In the genomic region with DNA sequence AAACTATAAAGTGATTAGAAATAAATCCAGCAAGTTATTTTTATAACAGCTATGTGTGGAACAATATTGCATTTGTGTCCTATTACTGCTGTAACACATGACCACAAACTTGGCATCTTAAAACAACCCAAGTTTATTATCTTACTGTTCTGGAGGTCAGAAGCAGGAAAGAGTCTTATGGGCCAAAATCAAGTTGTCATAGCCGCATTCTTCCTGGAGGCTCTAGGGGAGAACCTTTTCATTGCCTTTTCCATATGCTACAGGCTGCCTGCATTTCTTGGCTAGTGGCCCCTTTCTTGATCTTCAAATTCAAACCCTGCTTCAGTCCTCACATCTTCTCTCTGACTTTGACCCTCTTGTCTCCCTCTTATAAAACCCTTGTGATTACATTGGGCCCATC, we compare ENCODE assay signal across 29 cellular contexts. TPM values are rescaled to one million over a fixed set of nuclear protein-coding genes. Genes with fewer than 3 reads are reported as not detected.
"Had no signal": no experiment of that assay in that cellular context is flagged by ENCODE, and none has a peak within 500 bp of the region (broad histone marks: within the 10 kb centered on the region; RNA-seq: fewer than 3 reads in every experiment).

No MANE protein-coding gene starts in this region.

- H3K9ac ChIP-seq: neural progenitor cell, parathyroid adenoma had no signal

- H3K4me3 ChIP-seq: neural progenitor cell, ovary, psoas muscle, right lobe of liver, sigmoid colon, stomach, thoracic aorta, thyroid gland, tibial nerve, upper lobe of right lung, uterus had no signal

- H3K27ac ChIP-seq: neural progenitor cell, ovary, parathyroid adenoma, psoas muscle, right lobe of liver, sigmoid colon, stomach, thoracic aorta, thyroid gland, tibial nerve, upper lobe of right lung, uterus had no signal

- H3K36me3 Mint-ChIP-seq: natural killer cell; neural progenitor cell; stimulated activated effector memory CD8-positive, alpha-beta T cell treated with anti-CD3 and anti-CD28 coated beads, Interleukin-12 subunit alpha, Interleukin-12 subunit beta, amount 100 ng/mL, for 72 hours; stimulated activated naive B cell treated with anti-CD40 and anti-IgM and Interleukin-4, amounts not matched to agents 10 μg/mL and 1 μg/mL and 100 μg/mL, for 72 hours had no signal

- H3K27me3 ChIP-seq: neural progenitor cell, ovary, right lobe of liver, sigmoid colon, stomach, thyroid gland, tibial nerve, upper lobe of right lung, uterus had no signal

- FAIRE-seq: small intestine had no signal

- H3K4me3 Mint-ChIP-seq: natural killer cell; nephron; neural progenitor cell; stimulated activated effector memory CD8-positive, alpha-beta T cell treated with anti-CD3 and anti-CD28 coated beads, Interleukin-12 subunit alpha, Interleukin-12 subunit beta, amount 100 ng/mL, for 72 hours; stimulated activated naive B cell treated with anti-CD40 and anti-IgM and Interleukin-4, amounts not matched to agents 10 μg/mL and 1 μg/mL and 100 μg/mL, for 72 hours; stimulated activated naive CD8-positive, alpha-beta T cell treated with anti-CD3 and anti-CD28 coated beads, Interleukin-15, Interleukin-2, amounts not matched to agents 100 ng/mL and 50 ng/mL, for 24 hours had no signal

- H3K27me3 Mint-ChIP-seq: progenitor cell of endocrine pancreas; stimulated activated naive CD8-positive, alpha-beta T cell treated with anti-CD3 and anti-CD28 coated beads, Interleukin-15, Interleukin-2, amounts not matched to agents 100 ng/mL and 50 ng/mL, for 24 hours had no signal

- H3K79me2 ChIP-seq: parathyroid adenoma had no signal

- H3K9me3 ChIP-seq: ovary, right lobe of liver, sigmoid colon, stomach, thoracic aorta, thyroid gland, upper lobe of right lung, uterus had no signal

- H3K9me3 Mint-ChIP-seq: stimulated activated effector memory CD8-positive, alpha-beta T cell treated with anti-CD3 and anti-CD28 coated beads, Interleukin-12 subunit alpha, Interleukin-12 subunit beta, amount 100 ng/mL, for 72 hours; stimulated activated naive CD8-positive, alpha-beta T cell treated with anti-CD3 and anti-CD28 coated beads, Interleukin-15, Interleukin-2, amounts not matched to agents 100 ng/mL and 50 ng/mL, for 24 hours had no signal

- H3K4me2 ChIP-seq: neural progenitor cell had no signal

- H3K4me1 Mint-ChIP-seq: nephron, neural progenitor cell had no signal

- H3K4me1 ChIP-seq: neural progenitor cell, psoas muscle, right lobe of liver, sigmoid colon, thyroid gland, upper lobe of right lung, uterus had no signal

- H3K36me3 ChIP-seq: neural progenitor cell, ovary, right lobe of liver, sigmoid colon, stomach, thoracic aorta, thyroid gland, tibial nerve, upper lobe of right lung, uterus had no signal

- H3K27ac Mint-ChIP-seq: natural killer cell; nephron; neural progenitor cell; stimulated activated effector memory CD8-positive, alpha-beta T cell treated with anti-CD3 and anti-CD28 coated beads, Interleukin-12 subunit alpha, Interleukin-12 subunit beta, amount 100 ng/mL, for 72 hours; stimulated activated naive B cell treated with anti-CD40 and anti-IgM and Interleukin-4, amounts not matched to agents 10 μg/mL and 1 μg/mL and 100 μg/mL, for 72 hours; stimulated activated naive CD8-positive, alpha-beta T cell treated with anti-CD3 and anti-CD28 coated beads, Interleukin-15, Interleukin-2, amounts not matched to agents 100 ng/mL and 50 ng/mL, for 24 hours had no signal

- H2AFZ ChIP-seq: neural progenitor cell, parathyroid adenoma had no signal

- ATAC-seq: natural killer cell; psoas muscle; right cardiac atrium; right lobe of liver; stimulated activated effector memory CD8-positive, alpha-beta T cell treated with anti-CD3 and anti-CD28 coated beads, Interleukin-12 subunit alpha, Interleukin-12 subunit beta, amount 100 ng/mL, for 72 hours; stimulated activated naive B cell treated with anti-CD40 and anti-IgM and Interleukin-4, amounts not matched to agents 10 μg/mL and 1 μg/mL and 100 μg/mL, for 72 hours; upper lobe of right lung had no signal

- DNase-seq: natural killer cell; occipital lobe; ovary; posterior cingulate gyrus; psoas muscle; right cardiac atrium; right lobe of liver; sigmoid colon; small intestine; stimulated activated CD4-positive, alpha-beta T cell treated with anti-CD3 and anti-CD28 coated beads, Interleukin-15, amount 100 ng/mL, for 24 hours; stimulated activated CD4-positive, alpha-beta T cell treated with anti-CD3 and anti-CD28 coated beads, Interleukin-2, amount 100 ng/mL, for 24 hours; stimulated activated CD4-positive, alpha-beta T cell treated with anti-CD3 and anti-CD28 coated beads, Interleukin-2, amount 100 ng/mL, for 48 hours; stimulated activated CD4-positive, alpha-beta T cell treated with anti-CD3 and anti-CD28 coated beads, Interleukin-4, amount 100 ng/mL, for 24 hours; stimulated activated naive B cell treated with anti-CD40 and anti-IgM and Interleukin-4, amounts not matched to agents 10 μg/mL and 1 μg/mL and 100 μg/mL, for 72 hours; stimulated activated naive CD4-positive, alpha-beta T cell treated with Interleukin-2 at 50 U/mL for 16 hours; stomach; thyroid gland; trophoblast cell; upper lobe of right lung; uterus had no signal

RNA-seq across cellular contexts. Expression of gene GALM, which starts 36.2 kb away (rescaled TPM):
- polyA plus RNA-seq: neural cell had no signal
